Comparison of ENCODE assay signal across 1 cellular context in genomic region chr7:1503816-1504775, GRCh38.
TF ChIP-seq lines count a peak whose summit lies in the region.

INTS1 (minus strand) TSS chr7:1504389; CDS start chr7:1503960, 429 bp downstream.

TF ChIP-seq in HepG2, 621 proteins besides CTCF, POLR2A, EP300 and RAD21 (continued from another document and continues in another):
- TF ChIP-seq THAP9 (CRISPR knock-in tag; IDR thresholded peaks at IDR 0.05; ENCODE audit: borderline replicate concordance) (peak; percentile 64; the same call in 1 of the 2 replicates), ZNF510 (CRISPR knock-in tag; IDR thresholded peaks at IDR 0.05; ENCODE audit: low read depth) (no peak), ZSCAN20 (CRISPR knock-in tag; IDR thresholded peaks at IDR 0.05; ENCODE audit: borderline replicate concordance) (no peak), ZBTB21 (CRISPR knock-in tag; IDR thresholded peaks at IDR 0.05) (no peak), ZNF34 (CRISPR knock-in tag; IDR thresholded peaks at IDR 0.05; ENCODE audit: borderline replicate concordance) (no peak), SMARCC2 (IDR thresholded peaks at IDR 0.05) (no peak), ZNF639 (CRISPR knock-in tag; conservative IDR thresholded peaks at IDR 0.05) (peak; percentile 95), CBX5 (CRISPR knock-in tag; IDR thresholded peaks at IDR 0.05; ENCODE audit: borderline replicate concordance) (0 out of 2 replicates have a peak, but pooled peaks have one; percentile 9), ZNF552 (CRISPR knock-in tag; IDR thresholded peaks at IDR 0.05; ENCODE audit: borderline replicate concordance) (no peak), MIER2 (CRISPR knock-in tag; IDR thresholded peaks at IDR 0.05) (no peak), ZNF484 (CRISPR knock-in tag; IDR thresholded peaks at IDR 0.05; ENCODE audit: borderline replicate concordance, low read depth) (no peak), ZSCAN5A (CRISPR knock-in tag; IDR thresholded peaks at IDR 0.05; ENCODE audit: borderline replicate concordance) (no peak), ZBTB43 (CRISPR knock-in tag; conservative IDR thresholded peaks at IDR 0.05) (no peak), FOXO1 (CRISPR knock-in tag; IDR thresholded peaks at IDR 0.05) (peak; percentile 74), CENPX (CRISPR knock-in tag; IDR thresholded peaks at IDR 0.05) (no peak), ISX (CRISPR knock-in tag; conservative IDR thresholded peaks at IDR 0.05) (no peak), FOXC1 (CRISPR knock-in tag; IDR thresholded peaks at IDR 0.05; ENCODE audit: borderline replicate concordance) (peak; percentile 66; the same call in 1 of the 2 replicates), MAFG (CRISPR knock-in tag; IDR thresholded peaks at IDR 0.05) (no peak), ZNF24 (IDR thresholded peaks at IDR 0.05) (no peak), BCL3 (CRISPR knock-in tag; IDR thresholded peaks at IDR 0.05) (no peak; the same call in 1 of the 2 replicates), ARID5B (CRISPR knock-in tag; IDR thresholded peaks at IDR 0.05) (peak; percentile 67), ZNF737 (CRISPR knock-in tag; IDR thresholded peaks at IDR 0.05; ENCODE audit: borderline replicate concordance) (no peak), CEBPZ (IDR thresholded peaks at IDR 0.05; ENCODE audit: low read length) (no peak), WIZ (CRISPR knock-in tag; IDR thresholded peaks at IDR 0.05) (no peak), CAMTA2 (CRISPR knock-in tag; IDR thresholded peaks at IDR 0.05; ENCODE audit: borderline replicate concordance) (0 out of 2 replicates have a peak, but pooled peaks have one; percentile 5), ZNF563 (CRISPR knock-in tag; IDR thresholded peaks at IDR 0.05) (peak; percentile 88), GABPB1 (CRISPR knock-in tag; IDR thresholded peaks at IDR 0.05) (peak; percentile 97), CCDC6 (CRISPR knock-in tag; IDR thresholded peaks at IDR 0.05) (peak; percentile 44; the same call in 1 of the 2 replicates), THAP11 (CRISPR knock-in tag; IDR thresholded peaks at IDR 0.05) (peak; percentile 96), HES4 (CRISPR knock-in tag; IDR thresholded peaks at IDR 0.05; ENCODE audit: borderline replicate concordance) (no peak), ZZZ3 (CRISPR knock-in tag; IDR thresholded peaks at IDR 0.05; ENCODE audit: borderline replicate concordance) (no peak; the same call in 1 of the 2 replicates), TEAD3 (CRISPR knock-in tag; optimal IDR thresholded peaks at IDR 0.05; ENCODE audit: borderline replicate concordance) (peak; percentile 24), ZNF44 (CRISPR knock-in tag; IDR thresholded peaks at IDR 0.05) (no peak; the same call in 1 of the 2 replicates), ZNF207 (IDR thresholded peaks at IDR 0.05; ENCODE audit: borderline replicate concordance) (no peak), ZNF577 (CRISPR knock-in tag; IDR thresholded peaks at IDR 0.05; ENCODE audit: borderline replicate concordance, low read depth) (no peak), RFX5 (IDR thresholded peaks at IDR 0.05; ENCODE audit: low read depth, low read length) (no peak), TBX2 (CRISPR knock-in tag; IDR thresholded peaks at IDR 0.05; ENCODE audit: borderline replicate concordance) (peak; percentile 63; the same call in 1 of the 2 replicates), RFX3 (CRISPR knock-in tag; IDR thresholded peaks at IDR 0.05) (no peak), HMG20A (CRISPR knock-in tag; IDR thresholded peaks at IDR 0.05; ENCODE audit: borderline replicate concordance) (0 out of 2 replicates have a peak, but pooled peaks have one; percentile 16), ZMAT3 (CRISPR knock-in tag; conservative IDR thresholded peaks at IDR 0.05) (0 out of 2 replicates have a peak, but pooled peaks have one; percentile 62), ZNF615 (CRISPR knock-in tag; IDR thresholded peaks at IDR 0.05; ENCODE audit: borderline replicate concordance) (no peak), AKAP8 (CRISPR knock-in tag; IDR thresholded peaks at IDR 0.05) (no peak), ZNF382 (CRISPR knock-in tag; IDR thresholded peaks at IDR 0.05; ENCODE audit: borderline replicate concordance) (no peak), ZHX1 (CRISPR knock-in tag; IDR thresholded peaks at IDR 0.05; ENCODE audit: low read depth) (peak; percentile 32; the same call in 1 of the 2 replicates), ZNF549 (CRISPR knock-in tag; IDR thresholded peaks at IDR 0.05) (no peak), ZNF589 (CRISPR knock-in tag; conservative IDR thresholded peaks at IDR 0.05) (no peak), SP1 (IDR thresholded peaks at IDR 0.05) (no peak), SP1 (CRISPR knock-in tag; IDR thresholded peaks at IDR 0.05) (peak; percentile 50; the same call in 1 of the 2 replicates), HCFC1 (IDR thresholded peaks at IDR 0.05; ENCODE audit: low read depth, low read length) (peak; percentile 81)
